In the genomic region with DNA sequence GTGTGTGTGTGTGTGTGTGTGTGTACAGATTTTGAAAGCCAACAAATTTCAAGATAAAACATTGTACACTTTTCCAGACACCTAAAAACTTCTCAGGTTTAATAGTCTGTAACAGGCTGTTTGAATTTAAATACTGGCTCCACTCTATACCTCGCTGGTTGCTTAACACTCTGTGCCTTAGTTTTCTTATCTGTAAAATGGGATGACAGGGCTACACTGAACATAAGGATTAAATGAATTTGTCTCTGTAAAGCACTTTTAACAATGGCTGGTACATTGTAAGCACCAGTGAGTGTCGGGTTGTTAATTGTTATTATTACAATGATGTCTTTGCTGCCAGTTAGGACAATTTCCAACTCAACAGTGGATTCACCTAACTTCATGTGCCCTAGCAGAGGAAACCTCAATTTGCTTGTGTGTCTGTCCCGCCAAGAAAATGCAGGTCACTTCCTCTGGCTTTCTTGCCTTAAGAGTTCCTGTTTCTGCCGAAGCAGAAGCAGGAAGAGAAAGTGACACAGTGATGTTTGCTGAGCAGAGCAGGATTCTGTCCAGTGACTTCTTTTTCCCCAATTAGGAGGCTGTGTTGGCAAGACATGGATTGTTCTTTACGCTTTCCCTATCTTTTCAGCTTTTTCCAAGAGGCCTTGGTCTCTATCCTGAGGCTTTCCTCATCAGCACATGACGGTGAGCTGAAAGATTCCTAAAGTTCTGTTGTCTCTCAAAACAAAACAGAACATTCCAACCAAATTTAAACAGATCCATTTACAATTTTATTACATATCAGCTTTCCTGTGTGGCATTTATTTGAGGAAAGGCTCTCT, we compare ENCODE assay signal across 8 cellular contexts.
DNase-seq lines count a peak whose midpoint lies in the region; ATAC-seq and TF ChIP-seq lines count a peak whose summit lies in the region.

No MANE protein-coding gene starts in this region.

- H3K27me3 ChIP-seq in left ventricle myocardium inferior (ENCODE audit: low read depth) = peaks cover 64% of the 10 kb centered on the region

- peak; percentile 59 for ATAC-seq in GM19397 (IDR thresholded peaks at IDR 0.05; ENCODE audit: unreplicated experiment)
- ATAC-seq in HG03520 (IDR thresholded peaks at IDR 0.05; ENCODE audit: unreplicated experiment) = peak; percentile 41
- ATAC-seq in stimulated activated naive B cell treated with anti-CD40 and anti-IgM and Interleukin-4, amounts not matched to agents 10 μg/mL and 1 μg/mL and 100 μg/mL, for 72 hours (replicated peaks) = peak; percentile 71 to 79
- no peak for ATAC-seq in WTC11

- H3K27me3 Mint-ChIP-seq in activated CD4-positive, alpha-beta T cell treated with anti-CD3 and anti-CD28 coated beads, Interleukin-2, amount 10 ng/mL, durations not matched to agents 24 days and 14 days = no peaks in the 10 kb centered on the region
- no peaks in the 10 kb centered on the region for H3K27me3 Mint-ChIP-seq in stimulated activated naive B cell treated with anti-CD40 and anti-IgM and Interleukin-4, amounts not matched to agents 10 μg/mL and 1 μg/mL and 100 μg/mL, for 72 hours
- H3K27me3 Mint-ChIP-seq in WTC11 (ENCODE audit: low read depth) = peaks cover 58% of the 10 kb centered on the region

- peaks cover 13% of the 10 kb centered on the region for H3K4me1 ChIP-seq in left ventricle myocardium inferior

- peaks cover 41% of the 10 kb centered on the region for H3K4me1 Mint-ChIP-seq in activated CD4-positive, alpha-beta T cell treated with anti-CD3 and anti-CD28 coated beads, Interleukin-2, amount 10 ng/mL, durations not matched to agents 24 days and 14 days
- peaks cover 47 to 71% of the 10 kb centered on the region in 2 donors for H3K4me1 Mint-ChIP-seq in stimulated activated naive B cell treated with anti-CD40 and anti-IgM and Interleukin-4, amounts not matched to agents 10 μg/mL and 1 μg/mL and 100 μg/mL, for 72 hours
- peaks cover 24% of the 10 kb centered on the region for H3K4me1 Mint-ChIP-seq in WTC11

- peak overlapping the region; percentile 75 for H3K27ac ChIP-seq in left ventricle myocardium inferior (replicated peaks)

- DNase-seq in CMK (ENCODE audit: low read depth) = peak; percentile 18
- peak; percentile 86 for DNase-seq in activated CD4-positive, alpha-beta T cell treated with anti-CD3 and anti-CD28 coated beads, Interleukin-2, amount 10 ng/mL, durations not matched to agents 24 days and 14 days
- DNase-seq in left ventricle myocardium inferior = no peak
- DNase-seq in stimulated activated naive B cell treated with anti-CD40 and anti-IgM and Interleukin-4, amounts not matched to agents 10 μg/mL and 1 μg/mL and 100 μg/mL, for 72 hours = peak; percentile 72
- DNase-seq in NCI-H1092 (lab: John Stamatoyannopoulos, UW) = no peak
- no peak for DNase-seq in WTC11 (ENCODE audit: low spot score)

- H3K36me3 Mint-ChIP-seq in activated CD4-positive, alpha-beta T cell treated with anti-CD3 and anti-CD28 coated beads, Interleukin-2, amount 10 ng/mL, durations not matched to agents 24 days and 14 days (ENCODE audit: low read depth) = peaks cover 4% of the 10 kb centered on the region
- peaks cover 11% of the 10 kb centered on the region in 2 donors for H3K36me3 Mint-ChIP-seq in stimulated activated naive B cell treated with anti-CD40 and anti-IgM and Interleukin-4, amounts not matched to agents 10 μg/mL and 1 μg/mL and 100 μg/mL, for 72 hours
- H3K36me3 Mint-ChIP-seq in WTC11 = no peaks in the 10 kb centered on the region

- POLR2A ChIA-PET in WTC11 (lab: Charles Lee) = no interaction called here

- intact Hi-C loops in activated CD4-positive, alpha-beta T cell treated with anti-CD3 and anti-CD28 coated beads, Interleukin-2, amount 10 ng/mL, durations not matched to agents 24 days and 14 days (cut with micrococcal nuclease) = loop anchor here (1.0 to 5.0 kb wide), 8 partner anchors 19 to 510 kb away; partner anchors contain the start of genes DUSP6 and POC1B
- intact Hi-C loops in left ventricle myocardium inferior (cut with micrococcal nuclease) = no loop called here

- peak overlapping the region; percentile 4 for H3K4me3 ChIP-seq in left ventricle myocardium inferior

- peak overlapping the region; percentile 84 for H3K4me3 Mint-ChIP-seq in activated CD4-positive, alpha-beta T cell treated with anti-CD3 and anti-CD28 coated beads, Interleukin-2, amount 10 ng/mL, durations not matched to agents 24 days and 14 days
- H3K4me3 Mint-ChIP-seq in stimulated activated naive B cell treated with anti-CD40 and anti-IgM and Interleukin-4, amounts not matched to agents 10 μg/mL and 1 μg/mL and 100 μg/mL, for 72 hours = peak overlapping the region; percentile 75 to 81
- H3K4me3 Mint-ChIP-seq in WTC11 = no peak overlapping the region

- CTCF ChIA-PET in WTC11 (lab: Charles Lee) = no interaction called here

- peak overlapping the region; percentile 97 for H3K27ac Mint-ChIP-seq in activated CD4-positive, alpha-beta T cell treated with anti-CD3 and anti-CD28 coated beads, Interleukin-2, amount 10 ng/mL, durations not matched to agents 24 days and 14 days
- peak overlapping the region; percentile 98 for H3K27ac Mint-ChIP-seq in stimulated activated naive B cell treated with anti-CD40 and anti-IgM and Interleukin-4, amounts not matched to agents 10 μg/mL and 1 μg/mL and 100 μg/mL, for 72 hours
- H3K27ac Mint-ChIP-seq in WTC11 = no peak overlapping the region

- H3K9me3 ChIP-seq in left ventricle myocardium inferior (replicated peaks) = no peaks in the 10 kb centered on the region

- H3K9me3 Mint-ChIP-seq in activated CD4-positive, alpha-beta T cell treated with anti-CD3 and anti-CD28 coated beads, Interleukin-2, amount 10 ng/mL, durations not matched to agents 24 days and 14 days = peaks cover 24% of the 10 kb centered on the region
- H3K9me3 Mint-ChIP-seq in stimulated activated naive B cell treated with anti-CD40 and anti-IgM and Interleukin-4, amounts not matched to agents 10 μg/mL and 1 μg/mL and 100 μg/mL, for 72 hours = peaks cover 8 to 9% of the 10 kb centered on the region in 2 donors
- H3K9me3 Mint-ChIP-seq in WTC11 = peaks cover 5% of the 10 kb centered on the region; the same call in 1 of the 2 replicates

- TF ChIP-seq CTCF in left ventricle myocardium inferior (IDR thresholded peaks at IDR 0.05; ENCODE audit: borderline replicate concordance) (no peak), WTC11 (IDR thresholded peaks at IDR 0.05) (no peak)

- H3K36me3 ChIP-seq in left ventricle myocardium inferior = no peaks in the 10 kb centered on the region

TF ChIP-seq in WTC11, 78 proteins besides CTCF, POLR2A, EP300 and RAD21 (continues in another document):
- no peak for TF ChIP-seq USF2 (CRISPR knock-in tag; IDR thresholded peaks at IDR 0.05)
- TF ChIP-seq, protein P1, sequence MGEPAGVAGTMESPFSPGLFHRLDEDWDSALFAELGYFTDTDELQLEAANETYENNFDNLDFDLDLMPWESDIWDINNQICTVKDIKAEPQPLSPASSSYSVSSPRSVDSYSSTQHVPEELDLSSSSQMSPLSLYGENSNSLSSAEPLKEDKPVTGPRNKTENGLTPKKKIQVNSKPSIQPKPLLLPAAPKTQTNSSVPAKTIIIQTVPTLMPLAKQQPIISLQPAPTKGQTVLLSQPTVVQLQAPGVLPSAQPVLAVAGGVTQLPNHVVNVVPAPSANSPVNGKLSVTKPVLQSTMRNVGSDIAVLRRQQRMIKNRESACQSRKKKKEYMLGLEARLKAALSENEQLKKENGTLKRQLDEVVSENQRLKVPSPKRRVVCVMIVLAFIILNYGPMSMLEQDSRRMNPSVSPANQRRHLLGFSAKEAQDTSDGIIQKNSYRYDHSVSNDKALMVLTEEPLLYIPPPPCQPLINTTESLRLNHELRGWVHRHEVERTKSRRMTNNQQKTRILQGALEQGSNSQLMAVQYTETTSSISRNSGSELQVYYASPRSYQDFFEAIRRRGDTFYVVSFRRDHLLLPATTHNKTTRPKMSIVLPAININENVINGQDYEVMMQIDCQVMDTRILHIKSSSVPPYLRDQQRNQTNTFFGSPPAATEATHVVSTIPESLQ (CRISPR knock-in tag; IDR thresholded peaks at IDR 0.05) = no peak
- TF ChIP-seq, protein P2, sequence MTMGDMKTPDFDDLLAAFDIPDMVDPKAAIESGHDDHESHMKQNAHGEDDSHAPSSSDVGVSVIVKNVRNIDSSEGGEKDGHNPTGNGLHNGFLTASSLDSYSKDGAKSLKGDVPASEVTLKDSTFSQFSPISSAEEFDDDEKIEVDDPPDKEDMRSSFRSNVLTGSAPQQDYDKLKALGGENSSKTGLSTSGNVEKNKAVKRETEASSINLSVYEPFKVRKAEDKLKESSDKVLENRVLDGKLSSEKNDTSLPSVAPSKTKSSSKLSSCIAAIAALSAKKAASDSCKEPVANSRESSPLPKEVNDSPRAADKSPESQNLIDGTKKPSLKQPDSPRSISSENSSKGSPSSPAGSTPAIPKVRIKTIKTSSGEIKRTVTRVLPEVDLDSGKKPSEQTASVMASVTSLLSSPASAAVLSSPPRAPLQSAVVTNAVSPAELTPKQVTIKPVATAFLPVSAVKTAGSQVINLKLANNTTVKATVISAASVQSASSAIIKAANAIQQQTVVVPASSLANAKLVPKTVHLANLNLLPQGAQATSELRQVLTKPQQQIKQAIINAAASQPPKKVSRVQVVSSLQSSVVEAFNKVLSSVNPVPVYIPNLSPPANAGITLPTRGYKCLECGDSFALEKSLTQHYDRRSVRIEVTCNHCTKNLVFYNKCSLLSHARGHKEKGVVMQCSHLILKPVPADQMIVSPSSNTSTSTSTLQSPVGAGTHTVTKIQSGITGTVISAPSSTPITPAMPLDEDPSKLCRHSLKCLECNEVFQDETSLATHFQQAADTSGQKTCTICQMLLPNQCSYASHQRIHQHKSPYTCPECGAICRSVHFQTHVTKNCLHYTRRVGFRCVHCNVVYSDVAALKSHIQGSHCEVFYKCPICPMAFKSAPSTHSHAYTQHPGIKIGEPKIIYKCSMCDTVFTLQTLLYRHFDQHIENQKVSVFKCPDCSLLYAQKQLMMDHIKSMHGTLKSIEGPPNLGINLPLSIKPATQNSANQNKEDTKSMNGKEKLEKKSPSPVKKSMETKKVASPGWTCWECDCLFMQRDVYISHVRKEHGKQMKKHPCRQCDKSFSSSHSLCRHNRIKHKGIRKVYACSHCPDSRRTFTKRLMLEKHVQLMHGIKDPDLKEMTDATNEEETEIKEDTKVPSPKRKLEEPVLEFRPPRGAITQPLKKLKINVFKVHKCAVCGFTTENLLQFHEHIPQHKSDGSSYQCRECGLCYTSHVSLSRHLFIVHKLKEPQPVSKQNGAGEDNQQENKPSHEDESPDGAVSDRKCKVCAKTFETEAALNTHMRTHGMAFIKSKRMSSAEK (CRISPR knock-in tag; IDR thresholded peaks at IDR 0.05; ENCODE audit: borderline replicate concordance) = no peak
- TF ChIP-seq OVOL2 (CRISPR knock-in tag; IDR thresholded peaks at IDR 0.05; ENCODE audit: borderline replicate concordance) = no peak

Comparison
In these comparisons a context has a peak if more than half of its experiments do, and no peak if none do; other contexts are left out.
1. DNase-seq: peak in CMK (single experiment), activated CD4-positive, alpha-beta T cell treated with anti-CD3 and anti-CD28 coated beads, Interleukin-2, amount 10 ng/mL, durations not matched to agents 24 days and 14 days (single experiment) and stimulated activated naive B cell treated with anti-CD40 and anti-IgM and Interleukin-4, amounts not matched to agents 10 μg/mL and 1 μg/mL and 100 μg/mL, for 72 hours (single experiment); none in left ventricle myocardium inferior (single experiment), NCI-H1092 (single experiment) and WTC11 (single experiment).